In the genomic region with DNA sequence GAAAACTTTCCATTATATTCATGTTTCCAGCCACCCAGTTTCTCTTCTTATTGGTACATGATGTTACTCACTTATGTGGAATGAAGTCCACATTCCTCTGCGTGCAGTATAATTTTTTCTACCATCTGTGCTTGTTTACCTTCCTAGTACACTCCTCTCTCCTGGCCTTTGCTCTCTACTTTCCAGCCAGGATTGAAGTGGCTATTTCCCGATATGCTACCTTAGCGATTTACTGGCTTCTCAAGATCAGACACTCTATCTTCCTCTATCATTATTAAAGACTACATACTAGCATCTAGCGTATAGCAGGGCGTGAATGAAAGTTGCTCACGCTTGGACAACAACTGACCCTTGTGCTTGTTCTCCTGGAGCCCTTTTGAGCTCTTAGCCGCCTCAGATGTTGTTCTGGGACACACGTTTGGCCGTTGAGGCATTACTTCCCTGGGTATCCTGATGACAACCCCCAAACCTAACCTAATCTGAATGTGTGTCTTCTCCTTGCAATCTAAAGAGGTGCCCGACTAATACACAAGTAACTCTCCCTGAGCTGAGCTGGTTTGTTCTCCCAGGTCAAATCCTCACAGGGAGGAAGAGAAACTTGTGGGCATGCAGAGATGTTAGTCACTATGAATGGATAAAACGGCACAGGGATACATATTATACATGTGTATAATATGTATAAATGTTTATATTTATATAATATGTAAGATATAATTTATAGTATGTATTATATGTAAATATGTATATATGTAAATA, we compare ENCODE assay signal across 10 cellular contexts. TPM values are rescaled to one million over a fixed set of nuclear protein-coding genes. Genes with fewer than 3 reads are reported as not detected.
A peak's percentile ranks its signal among the peaks of the same experiment; 100 is the strongest.
DNase-seq lines count a peak whose midpoint lies in the region; ATAC-seq and TF ChIP-seq lines count a peak whose summit lies in the region.
"Had no signal": no experiment of that assay in that cellular context is flagged by ENCODE, and none has a peak within 500 bp of the region (broad histone marks: within the 10 kb centered on the region; RNA-seq: fewer than 3 reads in every experiment).

No MANE protein-coding gene starts in this region.

- H3K4me3 ChIP-seq in GM23338 (no peak overlapping the region), RWPE2 (ENCODE audit: severe bottlenecking) (no peak overlapping the region), skeletal muscle cell (ENCODE audit: low read depth, low read length) (no peak overlapping the region)

- H3K9me3 Mint-ChIP-seq in GM23338 = no peaks in the 10 kb centered on the region; the same call in 2 of the 3 replicates
- H3K9me3 Mint-ChIP-seq: stimulated activated effector memory CD8-positive, alpha-beta T cell treated with anti-CD3 and anti-CD28 coated beads, Interleukin-12 subunit alpha, Interleukin-12 subunit beta, amount 100 ng/mL, for 72 hours had no signal

- H3K27me3 ChIP-seq in GM23338 (ENCODE audit: insufficient read depth) (no peaks in the 10 kb centered on the region), RWPE2 (ENCODE audit: insufficient read depth, poor library complexity, severe bottlenecking) (no peaks in the 10 kb centered on the region)

- H3K79me2 ChIP-seq in GM23338 (replicated peaks; ENCODE audit: insufficient read depth) = no peaks in the 10 kb centered on the region

- no peaks in the 10 kb centered on the region for H3K4me1 ChIP-seq in GM23338 (ENCODE audit: insufficient read depth)
- H3K4me1 ChIP-seq in RWPE2 (ENCODE audit: insufficient read depth, poor library complexity, severe bottlenecking) = peaks cover 6% of the 10 kb centered on the region

- no peaks in the 10 kb centered on the region for H3F3A ChIP-seq in GM23338 (replicated peaks; ENCODE audit: low read depth)

- no peak overlapping the region for H3K4me3 Mint-ChIP-seq in GM23338
- H3K4me3 Mint-ChIP-seq: stimulated activated effector memory CD8-positive, alpha-beta T cell treated with anti-CD3 and anti-CD28 coated beads, Interleukin-12 subunit alpha, Interleukin-12 subunit beta, amount 100 ng/mL, for 72 hours had no signal

- no peaks in the 10 kb centered on the region for H3K27me3 Mint-ChIP-seq in GM23338 (ENCODE audit: insufficient read depth, low read depth, poor library complexity)

- H2AFZ ChIP-seq in GM23338 = peak overlapping the region; percentile 69; the same call in 1 of the 2 replicates

- no peak for TF ChIP-seq CTCF in GM23338 (conservative IDR thresholded peaks at IDR 0.05; ENCODE audit: low read depth in 2 of 2)
- no peak for TF ChIP-seq CTCF in RWPE2 (IDR thresholded peaks at IDR 0.05; ENCODE audit: poor library complexity, severe bottlenecking)

- H3K36me3 ChIP-seq in GM23338 (ENCODE audit: insufficient read depth) (no peaks in the 10 kb centered on the region), RWPE2 (ENCODE audit: low read depth) (no peaks in the 10 kb centered on the region)

- no peak overlapping the region for H3K27ac Mint-ChIP-seq in GM23338
- H3K27ac Mint-ChIP-seq: stimulated activated effector memory CD8-positive, alpha-beta T cell treated with anti-CD3 and anti-CD28 coated beads, Interleukin-12 subunit alpha, Interleukin-12 subunit beta, amount 100 ng/mL, for 72 hours had no signal

- H4K20me1 ChIP-seq in GM23338 (replicated peaks; ENCODE audit: insufficient read depth) = no peaks in the 10 kb centered on the region

- no peaks in the 10 kb centered on the region for H3K36me3 Mint-ChIP-seq in GM23338 (ENCODE audit: low read depth)
- H3K36me3 Mint-ChIP-seq: stimulated activated effector memory CD8-positive, alpha-beta T cell treated with anti-CD3 and anti-CD28 coated beads, Interleukin-12 subunit alpha, Interleukin-12 subunit beta, amount 100 ng/mL, for 72 hours had no signal

- no peak for ATAC-seq in GM23338
- peak; percentile 90 for ATAC-seq in RWPE2 (ENCODE audit: low read depth)
- ATAC-seq: stimulated activated effector memory CD8-positive, alpha-beta T cell treated with anti-CD3 and anti-CD28 coated beads, Interleukin-12 subunit alpha, Interleukin-12 subunit beta, amount 100 ng/mL, for 72 hours had no signal

- 0 out of 2 replicates have a peak, but pooled peaks cover 7% of the 10 kb centered on the region for H3K9me2 ChIP-seq in GM23338 (ENCODE audit: insufficient read depth)

- no peak overlapping the region for H3K27ac ChIP-seq in GM23338 (ENCODE audit: low read depth)
- H3K27ac ChIP-seq in RWPE2 (ENCODE audit: poor library complexity, severe bottlenecking) = peak overlapping the region; percentile 15

- no peaks in the 10 kb centered on the region for H3K9me3 ChIP-seq in RWPE2 (ENCODE audit: severe bottlenecking)

- H3K4me1 Mint-ChIP-seq in GM23338 = no peaks in the 10 kb centered on the region; the same call in 1 of the 3 replicates
- H3K4me1 Mint-ChIP-seq: stimulated activated effector memory CD8-positive, alpha-beta T cell treated with anti-CD3 and anti-CD28 coated beads, Interleukin-12 subunit alpha, Interleukin-12 subunit beta, amount 100 ng/mL, for 72 hours had no signal

- DNase-seq in GM23338 (ENCODE audit: low spot score) (no peak), RWPE2 (ENCODE audit: low spot score) (no peak), fibroblast of the conjunctiva (ENCODE audit: low read depth) (peak; percentile 41), skeletal muscle cell (ENCODE audit: low read depth) (peak; percentile 25), GDM1 (lab: John Stamatoyannopoulos, UW) (no peak), NCI-H187 treated with DMSO at 0.1 percent for 48 hours (lab: John Stamatoyannopoulos, UW) (no peak)
- DNase-seq in stimulated activated CD4-positive, alpha-beta T cell treated with anti-CD3 and anti-CD28 coated beads, Interleukin-4, amount 100 ng/mL, for 4 hours = no peak
- DNase-seq: activated CD4-positive, alpha-beta T cell treated with anti-CD3 and anti-CD28 coated beads for 4 hours; amniotic stem cell had no signal

- H3K4me2 ChIP-seq in GM23338 = no peak overlapping the region

TF ChIP-seq in GM23338, 12 proteins besides CTCF, POLR2A, EP300 and RAD21 (continues in another document):
- no peak for TF ChIP-seq REST (IDR thresholded peaks at IDR 0.05; ENCODE audit: unreplicated experiment)

RNA-seq across cellular contexts. Expression of gene MTARC2, which starts 13.4 kb away (rescaled TPM):
- 4.1 and 4.3 TPM in 2 replicates for total RNA-seq in GM23338 (2014; rRNA removed; shearing (Covaris generic))
- polyA plus RNA-seq in GM23338 (2016; fragmentation: Nextera tagmentation; extraction: Ambion mirVana) = 7.7 and 8.0 TPM in 2 replicates

RNA-seq across cellular contexts. Expression of gene C1orf115, which starts 44.6 kb away (rescaled TPM):
- 6.0 and 6.1 TPM in 2 replicates for total RNA-seq in GM23338 (2014; rRNA removed; shearing (Covaris generic))
- polyA plus RNA-seq in GM23338 (2016; fragmentation: Nextera tagmentation; extraction: Ambion mirVana) = 2.5 and 2.9 TPM in 2 replicates

RNA-seq across cellular contexts. Expression of gene MTARC1, which starts 52.0 kb away (rescaled TPM):
- total RNA-seq in GM23338 (2014; rRNA removed; shearing (Covaris generic)) = 29.7 and 33.9 TPM in 2 replicates
- 33.2 and 34.6 TPM in 2 replicates for polyA plus RNA-seq in GM23338 (2016; fragmentation: Nextera tagmentation; extraction: Ambion mirVana)

Comparison
In these comparisons a context has a peak if more than half of its experiments do, and no peak if none do; other contexts are left out.
1. DNase-seq: peak in fibroblast of the conjunctiva (single experiment) and skeletal muscle cell (single experiment); none in GM23338 (single experiment), RWPE2 (single experiment), GDM1 (single experiment), stimulated activated CD4-positive, alpha-beta T cell treated with anti-CD3 and anti-CD28 coated beads, Interleukin-4, amount 100 ng/mL, for 4 hours (0 of 2) and NCI-H187 treated with DMSO at 0.1 percent for 48 hours (single experiment).